In the genomic region with DNA sequence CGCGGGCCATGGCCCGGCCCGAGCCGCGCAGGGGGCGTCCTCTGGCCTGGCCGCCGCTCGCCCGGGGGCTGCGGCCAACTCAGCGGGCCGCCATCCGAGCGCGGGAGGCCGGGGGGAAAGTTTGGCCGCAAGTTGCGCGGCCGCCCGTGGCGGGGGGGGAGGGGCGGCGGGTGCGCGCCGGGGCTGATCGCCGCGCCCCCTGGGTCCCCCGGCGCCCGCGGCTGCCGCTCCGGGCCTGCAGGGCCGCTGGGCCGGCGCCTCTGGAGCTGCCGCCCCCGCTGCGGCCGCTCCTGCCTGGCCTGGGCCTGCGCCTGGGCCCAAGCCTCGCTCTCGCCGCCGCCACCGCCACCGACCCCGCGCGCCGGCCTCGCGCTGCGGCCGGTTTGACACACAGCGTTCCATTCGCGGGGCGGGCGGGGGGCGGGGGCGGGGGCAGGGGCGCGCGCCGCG, we compare ENCODE assay signal across 8 cellular contexts. TPM values are rescaled to one million over a fixed set of nuclear protein-coding genes. Genes with fewer than 3 reads are reported as not detected.
A peak's percentile ranks its signal among the peaks of the same experiment; 100 is the strongest.
DNase-seq lines count a peak whose midpoint lies in the region; ATAC-seq and TF ChIP-seq lines count a peak whose summit lies in the region.

A gene (minus strand): TSS at position 385 of the 450 bp plus-strand sequence. CDS start 699 bp downstream, outside the sequence.

- H3K4me1 ChIP-seq in mesodermal cell (ENCODE audit: control insufficient read depth, insufficient read depth, low read length, poor library complexity, severe bottlenecking) (peaks cover 20% of the 10 kb centered on the region), vagina (peaks cover 55% of the 10 kb centered on the region)

- TF ChIP-seq POLR2A in vagina (IDR thresholded peaks at IDR 0.05): peak in 1 of 2 donors; percentile 46

- DNase-seq in LNCaP clone FGC (ENCODE audit: low read depth): no peak
- no peak for DNase-seq in dermis blood vessel endothelial cell
- no peak for DNase-seq in vagina (ENCODE audit: extremely low spot score in 2 of 2)
- no peak for DNase-seq in NCI-H446 treated with DMSO at 0.1 percent for 48 hours (lab: John Stamatoyannopoulos, UW)
- DNase-seq in LoVo (ENCODE audit: low spot score): no peak
- no peak for DNase-seq in HuH-7 (ENCODE audit: low spot score)

- H3K9me3 ChIP-seq in mesodermal cell (ENCODE audit: control insufficient read depth, low read length): no peaks in the 10 kb centered on the region
- no peaks in the 10 kb centered on the region for H3K9me3 ChIP-seq in vagina

- H3K4me3 ChIP-seq in LNCaP clone FGC (ENCODE audit: low read depth, low read length) (peak within 1 kb of the TSS; percentile 96), mesodermal cell (ENCODE audit: extremely low read depth, insufficient read depth, low read length, poor library complexity, severe bottlenecking) (peak within 1 kb of the TSS; percentile 90), vagina (peak within 1 kb of the TSS; percentile 81)

- peaks cover 9% of the 10 kb centered on the region for H3K36me3 ChIP-seq in mesodermal cell (ENCODE audit: control insufficient read depth, insufficient read depth, low read length)
- H3K36me3 ChIP-seq in vagina: peaks cover 0 to 5% of the 10 kb centered on the region in 2 donors

- WGBS in mesodermal cell (ENCODE audit: insufficient coverage in 2 of 2), 2 experiments: 0 to 1% methylated on average over 27 to 38 of the region's 72 CpGs

- intact Hi-C loops in vagina (cut with DNase I): no loop called here

- no peaks in the 10 kb centered on the region for H3K27me3 ChIP-seq in vagina

- TF ChIP-seq CTCF in LNCaP clone FGC (IDR thresholded peaks at IDR 0.05; ENCODE audit: control insufficient read depth, extremely low read depth, insufficient read depth) (no peak), vagina (IDR thresholded peaks at IDR 0.05) (no peak)

- H3K27ac ChIP-seq in mesodermal cell (ENCODE audit: low read depth, low read length, severe bottlenecking) (peak within 1 kb of the TSS; percentile 83), vagina (peak within 1 kb of the TSS; percentile 85)

- ATAC-seq in GM19023 (IDR thresholded peaks at IDR 0.05; ENCODE audit: unreplicated experiment): peak; percentile 12

RNA-seq across cellular contexts. Expression of the gene that starts here (rescaled TPM):
- total RNA-seq in dermis blood vessel endothelial cell (63.1 and 82.0 TPM in 2 replicates), vagina (41.3 TPM)
- 64.2 TPM for polyA plus RNA-seq in mesodermal cell (2013, experiment 1 of 2)
- 54.9 TPM for polyA plus RNA-seq in mesodermal cell (2013, experiment 2 of 2)
